In the genomic region with DNA sequence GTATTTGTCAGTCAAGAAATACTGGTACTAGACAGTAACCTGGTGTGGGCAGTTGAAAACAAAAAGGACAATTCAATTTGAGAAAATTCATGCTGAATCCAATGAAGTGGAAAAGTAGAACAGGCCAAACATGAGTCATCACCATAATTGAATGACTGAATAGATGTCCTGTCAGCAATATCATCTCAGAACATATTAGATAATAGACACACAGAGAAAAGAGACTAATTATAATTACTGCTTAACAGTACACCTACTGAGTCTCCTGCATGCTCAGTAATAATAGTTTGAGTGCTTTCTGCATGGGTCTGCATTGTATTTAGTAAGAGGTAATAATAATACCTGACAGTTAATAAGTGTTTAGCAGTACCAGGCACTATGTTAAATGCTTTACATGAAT, we compare ENCODE assay signal across 11 cellular contexts.
DNase-seq lines count a peak whose midpoint lies in the region; ATAC-seq and TF ChIP-seq lines count a peak whose summit lies in the region.
"Had no signal": no experiment of that assay in that cellular context is flagged by ENCODE, and none has a peak within 500 bp of the region (broad histone marks: within the 10 kb centered on the region; RNA-seq: fewer than 3 reads in every experiment).

No MANE protein-coding gene starts in this region.

- H3K4me1 Mint-ChIP-seq in endothelial cell (ENCODE audit: unreplicated experiment) = no peaks in the 10 kb centered on the region
- peaks cover 0 to 3% (median 0%) of the 10 kb centered on the region in 4 donors for H3K4me1 Mint-ChIP-seq in CD4-positive, alpha-beta memory T cell

- no peaks in the 10 kb centered on the region for H3K27me3 ChIP-seq in brain microvascular endothelial cell (replicated peaks)
- H3K27me3 ChIP-seq in CD4-positive, alpha-beta memory T cell (ENCODE audit: insufficient read depth, low read length) = no peaks in the 10 kb centered on the region
- H3K27me3 ChIP-seq: dorsolateral prefrontal cortex had no signal

- H3K4me3 ChIP-seq in brain microvascular endothelial cell (ENCODE audit: low read depth, low read length) (no peak overlapping the region), skin epidermis (no peak overlapping the region)
- H3K4me3 ChIP-seq in CD4-positive, alpha-beta memory T cell (ENCODE audit: low read length in 2 of 2) = no peak overlapping the region
- H3K4me3 ChIP-seq: dorsolateral prefrontal cortex had no signal

- H3K4me3 Mint-ChIP-seq in endothelial cell (ENCODE audit: unreplicated experiment) = no peak overlapping the region
- no peak overlapping the region for H3K4me3 Mint-ChIP-seq in CD4-positive, alpha-beta memory T cell
- H3K4me3 Mint-ChIP-seq: naive thymus-derived CD4-positive, alpha-beta T cell had no signal

- no peaks in the 10 kb centered on the region for H3K36me3 ChIP-seq in brain microvascular endothelial cell (replicated peaks)
- H3K36me3 ChIP-seq in CD4-positive, alpha-beta memory T cell (ENCODE audit: insufficient read depth, low read length) = no peaks in the 10 kb centered on the region

- no peaks in the 10 kb centered on the region for H3K9me3 ChIP-seq in CD4-positive, alpha-beta memory T cell (ENCODE audit: control insufficient read depth in 1 of 2, low read length in 2 of 2)

- TF ChIP-seq CTCF in brain microvascular endothelial cell (IDR thresholded peaks at IDR 0.05; ENCODE audit: low read depth, low read length, missing control alignments) (no peak), endothelial cell (IDR thresholded peaks at IDR 0.05; ENCODE audit: unreplicated experiment) (no peak)

- peaks cover 3% of the 10 kb centered on the region for H3K36me3 Mint-ChIP-seq in endothelial cell (ENCODE audit: low read depth, unreplicated experiment)
- H3K36me3 Mint-ChIP-seq in CD4-positive, alpha-beta memory T cell = peaks cover 14 to 21% of the 10 kb centered on the region in 2 donors

- intact Hi-C loops in CD4-positive, alpha-beta memory T cell (cut with micrococcal nuclease) = no loop called here

- no peaks in the 10 kb centered on the region for H3K4me1 ChIP-seq in CD4-positive, alpha-beta memory T cell (ENCODE audit: insufficient read depth, low read length)

- in situ Hi-C loops in brain microvascular endothelial cell (cut with HindIII; ENCODE audit: low pct_ligation_motif_present, low sequenced_read_pairs) = no loop called here

- H3K9me3 Mint-ChIP-seq in endothelial cell (ENCODE audit: unreplicated experiment) = no peaks in the 10 kb centered on the region
- H3K9me3 Mint-ChIP-seq in CD4-positive, alpha-beta memory T cell = peaks cover 0 to 18% (median 9%) of the 10 kb centered on the region in 8 donors

- H3K27ac Mint-ChIP-seq in endothelial cell (ENCODE audit: unreplicated experiment) = no peak overlapping the region
- no peak overlapping the region for H3K27ac Mint-ChIP-seq in CD4-positive, alpha-beta memory T cell

- no peak overlapping the region for H3K27ac ChIP-seq in brain microvascular endothelial cell
- H3K27ac ChIP-seq in skin epidermis = peak overlapping the region in 11 of 21 experiments; percentile 4 to 75 (median 50)
- no peak overlapping the region for H3K27ac ChIP-seq in CD4-positive, alpha-beta memory T cell (ENCODE audit: low read depth, low read length)
- H3K27ac ChIP-seq: dorsolateral prefrontal cortex, VCaP had no signal

- no peaks in the 10 kb centered on the region for H3K27me3 Mint-ChIP-seq in endothelial cell (ENCODE audit: unreplicated experiment)
- H3K27me3 Mint-ChIP-seq in CD4-positive, alpha-beta memory T cell = no peaks in the 10 kb centered on the region
- H3K27me3 Mint-ChIP-seq: naive thymus-derived CD4-positive, alpha-beta T cell had no signal

- DNase-seq in NCI-H146 treated with DMSO at 0.1 percent for 48 hours (lab: John Stamatoyannopoulos, UW; ENCODE audit: unreplicated experiment) (peak; percentile 92), brain microvascular endothelial cell (peak; percentile 16), NCI-H510A (lab: John Stamatoyannopoulos, UW) (no peak), endothelial cell (ENCODE audit: low spot score) (no peak)
- no peak for DNase-seq in CD4-positive, alpha-beta memory T cell
- DNase-seq: dorsolateral prefrontal cortex; Karpas-422; naive thymus-derived CD4-positive, alpha-beta T cell had no signal

- ATAC-seq in GM21786 (IDR thresholded peaks at IDR 0.05; ENCODE audit: unreplicated experiment) = peak; percentile 49
- ATAC-seq: naive thymus-derived CD4-positive, alpha-beta T cell had no signal

- CTCF ChIA-PET in CD4-positive, alpha-beta memory T cell (lab: Charles Lee; ENCODE audit: partially characterized antibody) = no interaction called here

- POLR2A ChIA-PET in CD4-positive, alpha-beta memory T cell (lab: Charles Lee; ENCODE audit: partially characterized antibody) = no interaction called here

Comparison
In these comparisons a context has a peak if more than half of its experiments do, and no peak if none do; other contexts are left out.
1. DNase-seq: peak in NCI-H146 treated with DMSO at 0.1 percent for 48 hours (single experiment) and brain microvascular endothelial cell (single experiment); none in NCI-H510A (single experiment), endothelial cell (single experiment) and CD4-positive, alpha-beta memory T cell (0 of 5).
2. H3K27ac ChIP-seq: peak in skin epidermis (11 of 21); none in brain microvascular endothelial cell (single experiment) and CD4-positive, alpha-beta memory T cell (single experiment).